In genomic region chr22:20955548-20955947, GRCh38 we compare ENCODE assay signal across 1 cellular context.
A peak's percentile ranks its signal among the peaks of the same experiment; 100 is the strongest.
TF ChIP-seq lines count a peak whose summit lies in the region.

No MANE protein-coding gene starts in this region.

TF ChIP-seq in K562, 482 proteins besides CTCF, POLR2A, EP300 and RAD21 (continued from another document and continues in another):
- TF ChIP-seq, protein P1, sequence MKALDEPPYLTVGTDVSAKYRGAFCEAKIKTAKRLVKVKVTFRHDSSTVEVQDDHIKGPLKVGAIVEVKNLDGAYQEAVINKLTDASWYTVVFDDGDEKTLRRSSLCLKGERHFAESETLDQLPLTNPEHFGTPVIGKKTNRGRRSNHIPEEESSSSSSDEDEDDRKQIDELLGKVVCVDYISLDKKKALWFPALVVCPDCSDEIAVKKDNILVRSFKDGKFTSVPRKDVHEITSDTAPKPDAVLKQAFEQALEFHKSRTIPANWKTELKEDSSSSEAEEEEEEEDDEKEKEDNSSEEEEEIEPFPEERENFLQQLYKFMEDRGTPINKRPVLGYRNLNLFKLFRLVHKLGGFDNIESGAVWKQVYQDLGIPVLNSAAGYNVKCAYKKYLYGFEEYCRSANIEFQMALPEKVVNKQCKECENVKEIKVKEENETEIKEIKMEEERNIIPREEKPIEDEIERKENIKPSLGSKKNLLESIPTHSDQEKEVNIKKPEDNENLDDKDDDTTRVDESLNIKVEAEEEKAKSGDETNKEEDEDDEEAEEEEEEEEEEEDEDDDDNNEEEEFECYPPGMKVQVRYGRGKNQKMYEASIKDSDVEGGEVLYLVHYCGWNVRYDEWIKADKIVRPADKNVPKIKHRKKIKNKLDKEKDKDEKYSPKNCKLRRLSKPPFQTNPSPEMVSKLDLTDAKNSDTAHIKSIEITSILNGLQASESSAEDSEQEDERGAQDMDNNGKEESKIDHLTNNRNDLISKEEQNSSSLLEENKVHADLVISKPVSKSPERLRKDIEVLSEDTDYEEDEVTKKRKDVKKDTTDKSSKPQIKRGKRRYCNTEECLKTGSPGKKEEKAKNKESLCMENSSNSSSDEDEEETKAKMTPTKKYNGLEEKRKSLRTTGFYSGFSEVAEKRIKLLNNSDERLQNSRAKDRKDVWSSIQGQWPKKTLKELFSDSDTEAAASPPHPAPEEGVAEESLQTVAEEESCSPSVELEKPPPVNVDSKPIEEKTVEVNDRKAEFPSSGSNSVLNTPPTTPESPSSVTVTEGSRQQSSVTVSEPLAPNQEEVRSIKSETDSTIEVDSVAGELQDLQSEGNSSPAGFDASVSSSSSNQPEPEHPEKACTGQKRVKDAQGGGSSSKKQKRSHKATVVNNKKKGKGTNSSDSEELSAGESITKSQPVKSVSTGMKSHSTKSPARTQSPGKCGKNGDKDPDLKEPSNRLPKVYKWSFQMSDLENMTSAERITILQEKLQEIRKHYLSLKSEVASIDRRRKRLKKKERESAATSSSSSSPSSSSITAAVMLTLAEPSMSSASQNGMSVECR (CRISPR knock-in tag; IDR thresholded peaks at IDR 0.05): no peak
- TF ChIP-seq MED1 (CRISPR knock-in tag; IDR thresholded peaks at IDR 0.05; ENCODE audit: borderline replicate concordance) (no peak), PYGO2 (tag; IDR thresholded peaks at IDR 0.05) (no peak), L3MBTL2 (IDR thresholded peaks at IDR 0.05) (no peak), ZBTB34 (CRISPR knock-in tag; IDR thresholded peaks at IDR 0.05) (no peak), GTF2A2 (tag; IDR thresholded peaks at IDR 0.05) (no peak), POLR2G (IDR thresholded peaks at IDR 0.05; ENCODE audit: low read depth, low read length) (no peak; the same call in 1 of the 2 replicates), ZNF57 (CRISPR knock-in tag; IDR thresholded peaks at IDR 0.05) (no peak), KHSRP (IDR thresholded peaks at IDR 0.05) (no peak), HDAC1 (IDR thresholded peaks at IDR 0.05) (no peak), CBX8 (IDR thresholded peaks at IDR 0.05; ENCODE audit: borderline replicate concordance, extremely low read depth, low read depth, low read length, poor library complexity, severe bottlenecking) (no peak), ELF2 (CRISPR knock-in tag; IDR thresholded peaks at IDR 0.05) (no peak), ZNF717 (CRISPR knock-in tag; IDR thresholded peaks at IDR 0.05) (no peak), TEAD1 (CRISPR knock-in tag; IDR thresholded peaks at IDR 0.05) (peak in 1 of 2 experiments; percentile 52; a peak in 1 of 4 replicates), ZNF165 (CRISPR knock-in tag; IDR thresholded peaks at IDR 0.05; ENCODE audit: borderline replicate concordance) (no peak), CBX2 (IDR thresholded peaks at IDR 0.05; ENCODE audit: insufficient read depth, low read length, poor library complexity, severe bottlenecking) (no peak), GABPA (tag; conservative IDR thresholded peaks at IDR 0.05; ENCODE audit: low read depth) (no peak), ZNF280A (IDR thresholded peaks at IDR 0.05; ENCODE audit: low read depth, partially characterized antibody) (no peak), SUPT5H (IDR thresholded peaks at IDR 0.05) (no peak), BHLHE40 (IDR thresholded peaks at IDR 0.05; ENCODE audit: low read length) (no peak), MEIS2 (IDR thresholded peaks at IDR 0.05; ENCODE audit: partially characterized antibody) (peak; percentile 32), ZNF347 (CRISPR knock-in tag; IDR thresholded peaks at IDR 0.05; ENCODE audit: low read depth) (no peak), SIRT6 (IDR thresholded peaks at IDR 0.05; ENCODE audit: low read depth, low read length) (no peak), ZNF639 (CRISPR knock-in tag; conservative IDR thresholded peaks at IDR 0.05 in 1 of 2, IDR thresholded peaks at IDR 0.05 in 1 of 2) (no peak), SAFB2 (IDR thresholded peaks at IDR 0.05; ENCODE audit: borderline replicate concordance, low read depth, low read length, severe bottlenecking) (no peak), CREB3 (tag; conservative IDR thresholded peaks at IDR 0.05; ENCODE audit: low read depth) (no peak), POLR2AphosphoS5 (IDR thresholded peaks at IDR 0.05; ENCODE audit: control insufficient read depth, insufficient read depth, low read depth, low read length) (no peak), U2AF2 (optimal IDR thresholded peaks at IDR 0.05; ENCODE audit: low read depth, low read length) (no peak), SIN3B (IDR thresholded peaks at IDR 0.05; ENCODE audit: low read depth) (no peak), RBM34 (IDR thresholded peaks at IDR 0.05; ENCODE audit: borderline replicate concordance, insufficient read depth, low read length) (no peak), POLR2H (tag; IDR thresholded peaks at IDR 0.05; ENCODE audit: low read depth) (no peak), IRF1 (CRISPR knock-in tag; IDR thresholded peaks at IDR 0.05; ENCODE audit: borderline replicate concordance) (no peak), YY1 (IDR thresholded peaks at IDR 0.05; ENCODE audit: borderline replicate concordance in 1 of 3, control insufficient read depth in 1 of 3, extremely low read depth in 1 of 3, insufficient read depth in 3 of 3, insufficient read length in 1 of 3, insufficient replicate concordance in 2 of 3, low read depth in 1 of 3, low read length in 2 of 3) (no peak), ZKSCAN8 (CRISPR knock-in tag; IDR thresholded peaks at IDR 0.05) (no peak), ZKSCAN3 (CRISPR knock-in tag; IDR thresholded peaks at IDR 0.05) (no peak; the same call in 1 of the 2 replicates), TBL1XR1 (IDR thresholded peaks at IDR 0.05; ENCODE audit: low read length in 2 of 2) (no peak), ZNF695 (CRISPR knock-in tag; IDR thresholded peaks at IDR 0.05) (no peak), CLOCK (CRISPR knock-in tag; IDR thresholded peaks at IDR 0.05; ENCODE audit: borderline replicate concordance) (no peak), CCAR2 (IDR thresholded peaks at IDR 0.05; ENCODE audit: low read depth, low read length) (no peak), HINFP (tag; conservative IDR thresholded peaks at IDR 0.05; ENCODE audit: low read depth) (no peak), ZNF589 (CRISPR knock-in tag; IDR thresholded peaks at IDR 0.05; ENCODE audit: low read depth) (no peak)
- TF ChIP-seq, protein P2, sequence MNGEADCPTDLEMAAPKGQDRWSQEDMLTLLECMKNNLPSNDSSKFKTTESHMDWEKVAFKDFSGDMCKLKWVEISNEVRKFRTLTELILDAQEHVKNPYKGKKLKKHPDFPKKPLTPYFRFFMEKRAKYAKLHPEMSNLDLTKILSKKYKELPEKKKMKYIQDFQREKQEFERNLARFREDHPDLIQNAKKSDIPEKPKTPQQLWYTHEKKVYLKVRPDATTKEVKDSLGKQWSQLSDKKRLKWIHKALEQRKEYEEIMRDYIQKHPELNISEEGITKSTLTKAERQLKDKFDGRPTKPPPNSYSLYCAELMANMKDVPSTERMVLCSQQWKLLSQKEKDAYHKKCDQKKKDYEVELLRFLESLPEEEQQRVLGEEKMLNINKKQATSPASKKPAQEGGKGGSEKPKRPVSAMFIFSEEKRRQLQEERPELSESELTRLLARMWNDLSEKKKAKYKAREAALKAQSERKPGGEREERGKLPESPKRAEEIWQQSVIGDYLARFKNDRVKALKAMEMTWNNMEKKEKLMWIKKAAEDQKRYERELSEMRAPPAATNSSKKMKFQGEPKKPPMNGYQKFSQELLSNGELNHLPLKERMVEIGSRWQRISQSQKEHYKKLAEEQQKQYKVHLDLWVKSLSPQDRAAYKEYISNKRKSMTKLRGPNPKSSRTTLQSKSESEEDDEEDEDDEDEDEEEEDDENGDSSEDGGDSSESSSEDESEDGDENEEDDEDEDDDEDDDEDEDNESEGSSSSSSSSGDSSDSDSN (IDR thresholded peaks at IDR 0.05; ENCODE audit: borderline replicate concordance in 1 of 2, low read depth in 2 of 2, low read length in 2 of 2): no peak
- TF ChIP-seq, protein P3, sequence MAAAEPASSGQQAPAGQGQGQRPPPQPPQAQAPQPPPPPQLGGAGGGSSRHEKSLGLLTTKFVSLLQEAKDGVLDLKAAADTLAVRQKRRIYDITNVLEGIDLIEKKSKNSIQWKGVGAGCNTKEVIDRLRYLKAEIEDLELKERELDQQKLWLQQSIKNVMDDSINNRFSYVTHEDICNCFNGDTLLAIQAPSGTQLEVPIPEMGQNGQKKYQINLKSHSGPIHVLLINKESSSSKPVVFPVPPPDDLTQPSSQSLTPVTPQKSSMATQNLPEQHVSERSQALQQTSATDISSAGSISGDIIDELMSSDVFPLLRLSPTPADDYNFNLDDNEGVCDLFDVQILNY (CRISPR knock-in tag; IDR thresholded peaks at IDR 0.05): no peak
